ENCODE assay signal across 1 cellular context in the genomic region with DNA sequence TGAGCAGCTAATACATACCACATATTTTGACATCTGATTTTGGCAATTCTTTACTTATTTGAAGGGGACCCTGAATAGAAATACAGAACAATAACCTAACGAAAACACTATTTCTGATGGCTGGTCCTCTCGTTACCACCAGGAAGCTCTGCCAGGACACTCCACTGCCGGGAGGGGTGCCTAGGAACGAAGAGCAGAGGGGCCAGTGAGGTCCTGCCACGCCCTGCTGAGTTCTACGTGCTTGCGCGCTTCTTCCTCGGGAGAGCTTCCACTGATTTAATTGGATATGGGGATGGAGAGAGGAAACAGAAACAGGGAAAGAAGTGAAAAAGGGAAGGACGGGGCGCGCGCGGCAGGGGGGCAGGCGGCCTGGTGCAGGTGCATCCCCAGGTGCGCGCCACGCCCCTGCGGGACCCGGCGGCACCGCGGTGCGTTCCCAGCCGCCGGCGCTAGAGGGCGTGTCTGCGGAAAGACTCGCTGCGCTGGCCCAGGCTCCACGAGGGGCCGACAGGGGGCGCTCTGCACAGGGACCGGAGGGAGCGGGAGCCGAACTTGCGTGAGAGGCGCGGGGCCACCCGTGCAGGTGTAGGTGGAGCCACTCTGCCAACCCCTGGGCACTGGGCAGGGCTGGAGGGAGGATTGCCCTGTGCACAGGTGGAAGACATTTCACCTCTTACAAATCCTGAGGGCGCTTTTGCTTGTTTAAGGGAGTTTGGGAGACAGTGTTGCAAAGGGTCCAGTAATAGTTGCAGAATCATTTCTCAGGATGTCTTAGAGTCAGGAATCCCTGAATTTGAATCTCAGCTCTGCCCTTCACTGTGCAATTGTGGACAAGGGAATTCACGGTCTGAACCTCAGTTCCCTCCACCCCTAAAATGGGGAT.
TF ChIP-seq lines count a peak whose summit lies in the region.

No MANE protein-coding gene starts in this region.

TF ChIP-seq in endothelial cell of umbilical vein, 7 proteins besides CTCF, POLR2A, EP300 and RAD21:
- TF ChIP-seq FOS (IDR thresholded peaks at IDR 0.05; ENCODE audit: borderline replicate concordance, insufficient read depth, low read length) (no peak), GATA2 (IDR thresholded peaks at IDR 0.05; ENCODE audit: insufficient read depth, insufficient read length, low read depth, low read length) (no peak), MAX (IDR thresholded peaks at IDR 0.05; ENCODE audit: insufficient read depth, insufficient read length) (no peak), MYC (IDR thresholded peaks at IDR 0.05; ENCODE audit: low read depth, low read length) (no peak), JUN (IDR thresholded peaks at IDR 0.05; ENCODE audit: borderline replicate concordance, insufficient read depth, insufficient read length, low read depth) (no peak), POLR2AphosphoS5 (IDR thresholded peaks at IDR 0.05; ENCODE audit: insufficient read depth, low read depth, low read length) (no peak), EZH2 (IDR thresholded peaks at IDR 0.05; ENCODE audit: borderline replicate concordance, low read depth, low read length, severe bottlenecking) (no peak)
